In the genomic region with DNA sequence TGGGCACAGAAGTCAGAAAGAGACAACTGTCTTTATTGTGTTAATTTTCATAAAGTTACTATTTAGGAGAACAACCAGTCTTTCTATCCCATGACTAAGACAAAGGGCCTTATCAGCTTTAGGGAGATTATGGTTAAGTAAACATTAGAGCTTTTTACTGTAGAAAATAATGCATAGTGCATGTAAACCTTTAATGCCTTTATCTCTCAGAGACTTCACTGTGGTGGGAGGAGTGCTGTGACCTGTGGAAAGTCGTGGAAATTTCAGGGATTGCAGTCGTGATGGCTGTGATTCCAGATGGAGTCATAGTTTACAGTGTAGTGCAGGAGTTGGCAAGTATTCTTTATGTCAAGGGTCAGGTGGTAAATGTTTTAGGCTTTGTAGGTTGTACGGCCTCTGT, we compare ENCODE assay signal across 23 cellular contexts. TPM values are rescaled to one million over a fixed set of nuclear protein-coding genes. Genes with fewer than 3 reads are reported as not detected.
A peak's percentile ranks its signal among the peaks of the same experiment; 100 is the strongest.
DNase-seq lines count a peak whose midpoint lies in the region; ATAC-seq and TF ChIP-seq lines count a peak whose summit lies in the region.
"Had no signal": no experiment of that assay in that cellular context is flagged by ENCODE, and none has a peak within 500 bp of the region (broad histone marks: within the 10 kb centered on the region; RNA-seq: fewer than 3 reads in every experiment).

No MANE protein-coding gene starts in this region.

- H3K9me3 ChIP-seq in PC-3 (ENCODE audit: low read length) = no peaks in the 10 kb centered on the region
- no peaks in the 10 kb centered on the region for H3K9me3 ChIP-seq in neuronal stem cell (replicated peaks in 1 of 2; ENCODE audit: control insufficient read depth in 2 of 2, insufficient read depth in 1 of 2, low read depth in 1 of 2, low read length in 2 of 2)
- H3K9me3 ChIP-seq: thyroid gland had no signal

- no peaks in the 10 kb centered on the region for H3K27me3 Mint-ChIP-seq in nephron (ENCODE audit: low read depth)
- peaks cover 0 to 1% (median 0%) of the 10 kb centered on the region in 3 donors for H3K27me3 Mint-ChIP-seq in CD14-positive monocyte (ENCODE audit: low read depth in 3 of 3)
- H3K27me3 Mint-ChIP-seq: activated B cell treated with CpG ODN at 0.5 μM for 24 hours; activated CD8-positive, alpha-beta memory T cell treated with anti-CD3 and anti-CD28 coated beads, Interleukin-2, amount 10 ng/mL, durations not matched to agents 7 days and 5 days; naive thymus-derived CD8-positive, alpha-beta T cell had no signal

- no peaks in the 10 kb centered on the region for H3K9me2 ChIP-seq in PC-3 (replicated peaks; ENCODE audit: low read length)

- H3K4me3 Mint-ChIP-seq in nephron (no peak overlapping the region), CD14-positive monocyte (no peak overlapping the region)
- H3K4me3 Mint-ChIP-seq: activated B cell treated with CpG ODN at 0.5 μM for 24 hours; activated CD8-positive, alpha-beta memory T cell treated with anti-CD3 and anti-CD28 coated beads, Interleukin-2, amount 10 ng/mL, durations not matched to agents 7 days and 5 days; H9; naive thymus-derived CD8-positive, alpha-beta T cell had no signal

- no peak overlapping the region for H2BK5ac ChIP-seq in neuronal stem cell (ENCODE audit: low read length)

- H3K79me1 ChIP-seq in neuronal stem cell (ENCODE audit: low read depth, low read length) = no peaks in the 10 kb centered on the region

- H3K27me3 ChIP-seq in PC-3 (ENCODE audit: low read length) = no peaks in the 10 kb centered on the region
- H3K27me3 ChIP-seq in neuronal stem cell (ENCODE audit: control insufficient read depth in 3 of 3, insufficient read depth in 3 of 3, low read depth in 1 of 3, low read length in 3 of 3) = no peaks in the 10 kb centered on the region
- H3K27me3 ChIP-seq: thyroid gland had no signal

- H3K79me2 ChIP-seq in PC-3 (ENCODE audit: low read length) = peaks cover 90% of the 10 kb centered on the region

- no peaks in the 10 kb centered on the region for H3K9me3 Mint-ChIP-seq in nephron
- no peaks in the 10 kb centered on the region for H3K9me3 Mint-ChIP-seq in CD14-positive monocyte
- H3K9me3 Mint-ChIP-seq: activated B cell treated with CpG ODN at 0.5 μM for 24 hours; H9; naive thymus-derived CD8-positive, alpha-beta T cell had no signal

- ATAC-seq in PC-3 = peak; percentile 64
- ATAC-seq: activated CD8-positive, alpha-beta memory T cell treated with anti-CD3 and anti-CD28 coated beads, Interleukin-2, amount 10 ng/mL, durations not matched to agents 7 days and 5 days; left cardiac atrium; naive thymus-derived CD8-positive, alpha-beta T cell had no signal

- H3K4me3 ChIP-seq in AG10803 (ENCODE audit: low read length) (peak overlapping the region; percentile 43; the same call in 1 of the 2 replicates), PC-3 (ENCODE audit: low read length) (no peak overlapping the region), fibroblast of mammary gland (ENCODE audit: control insufficient read depth, low read depth, low read length) (no peak overlapping the region), neuronal stem cell (ENCODE audit: low read length in 2 of 2) (no peak overlapping the region)
- H3K4me3 ChIP-seq: thyroid gland had no signal

- no peak overlapping the region for H3K18ac ChIP-seq in neuronal stem cell (ENCODE audit: low read length)

- H3K36me3 Mint-ChIP-seq in nephron (ENCODE audit: low read depth) (peaks cover 5% of the 10 kb centered on the region), CD14-positive monocyte (peaks cover 0 to 4% of the 10 kb centered on the region in 2 donors)

- peak overlapping the region; percentile 33 for H3K4me2 ChIP-seq in PC-3 (ENCODE audit: low read length)
- no peak overlapping the region for H3K4me2 ChIP-seq in neuronal stem cell (ENCODE audit: insufficient read depth, low read length, poor library complexity, severe bottlenecking)

- BruUV-seq in PC-3 (replicated peaks; lab: Mats Ljungman, UMichigan) = no TSS peak

- no CpG with 5 or more reads among the region's 3 CpGs for WGBS in neuronal stem cell (ENCODE audit: extremely low coverage in 2 of 2, insufficient read length in 2 of 2, insufficient replicate concordance in 1 of 2), 2 donors

- H2BK120ac ChIP-seq in neuronal stem cell (ENCODE audit: low read depth, low read length) = no peak overlapping the region

- H4K91ac ChIP-seq in neuronal stem cell (ENCODE audit: low read depth, low read length, poor library complexity) = no peak overlapping the region

- CTCF ChIA-PET in PC-3 (lab: Charles Lee) = no interaction called here

- peaks cover 23% of the 10 kb centered on the region for H3K4me1 ChIP-seq in PC-3 (ENCODE audit: insufficient read depth, low read length)
- peaks cover 0 to 5% of the 10 kb centered on the region in 2 donors for H3K4me1 ChIP-seq in neuronal stem cell (ENCODE audit: control insufficient read depth in 2 of 2, insufficient read depth in 1 of 2, low read depth in 1 of 2, low read length in 2 of 2)

- H2AFZ ChIP-seq in PC-3 (ENCODE audit: low read length) (no peak overlapping the region), neuronal stem cell (ENCODE audit: low read length) (no peak overlapping the region)

- no peak for DNase-seq in AG10803 (ENCODE audit: low read depth)
- peak; percentile 24 for DNase-seq in PC-3
- peak; percentile 18 for DNase-seq in fibroblast of mammary gland (ENCODE audit: low read depth)
- DNase-seq in DMS153 (lab: John Stamatoyannopoulos, UW) = no peak
- no peak for DNase-seq in activated CD4-positive, CD25-positive, alpha-beta regulatory T cell treated with anti-CD3 and anti-CD28 coated beads, Interleukin-2, amount 50 U/mL, for 72 hours
- no peak for DNase-seq in neuronal stem cell (ENCODE audit: low spot score)
- DNase-seq in CD14-positive monocyte (ENCODE audit: low spot score) = no peak
- DNase-seq: activated B cell treated with CpG ODN at 0.5 μM for 24 hours; activated CD8-positive, alpha-beta memory T cell treated with anti-CD3 and anti-CD28 coated beads, Interleukin-2, amount 10 ng/mL, durations not matched to agents 7 days and 5 days; activated gamma-delta T cell treated with Interleukin-2 at 50 U/mL for 16 hours; anterior cingulate cortex; EL; H9; hypothalamus; left cardiac atrium; MV-4-11; naive thymus-derived CD8-positive, alpha-beta T cell; NCI-H2171 treated with DMSO at 0.1 percent for 48 hours; NCI-H82; retina; stimulated activated CD4-positive, alpha-beta T cell treated with anti-CD3 and anti-CD28 coated beads, Interleukin-1b, Interleukin-23, amount 100 ng/mL, for 48 hours; thyroid gland had no signal

- no peak overlapping the region for H4K8ac ChIP-seq in neuronal stem cell (ENCODE audit: low read depth, low read length)

- H3K27ac Mint-ChIP-seq in nephron (peak overlapping the region; percentile 20 to 47 (median 29)), CD14-positive monocyte (no peak overlapping the region)
- H3K27ac Mint-ChIP-seq: activated B cell treated with CpG ODN at 0.5 μM for 24 hours; activated CD8-positive, alpha-beta memory T cell treated with anti-CD3 and anti-CD28 coated beads, Interleukin-2, amount 10 ng/mL, durations not matched to agents 7 days and 5 days; naive thymus-derived CD8-positive, alpha-beta T cell had no signal

- H3K4me1 Mint-ChIP-seq in nephron (peaks cover 25% of the 10 kb centered on the region), CD14-positive monocyte (no peaks in the 10 kb centered on the region)

- H3K14ac ChIP-seq in neuronal stem cell (ENCODE audit: low read length) = no peak overlapping the region

- H3K23ac ChIP-seq in neuronal stem cell (ENCODE audit: low read depth, low read length, poor library complexity) = no peak overlapping the region

- H2AK5ac ChIP-seq in neuronal stem cell (ENCODE audit: low read depth, low read length) = no peak overlapping the region

- H3K36me3 ChIP-seq in PC-3 (ENCODE audit: low read depth, low read length) = no peaks in the 10 kb centered on the region
- H3K36me3 ChIP-seq in neuronal stem cell (replicated peaks in 1 of 2; ENCODE audit: control insufficient read depth in 2 of 2, insufficient read depth in 2 of 2, low read length in 2 of 2) = no peaks in the 10 kb centered on the region
- H3K36me3 ChIP-seq: thyroid gland had no signal

- no peak overlapping the region for H3K4ac ChIP-seq in neuronal stem cell (ENCODE audit: low read length)

- POLR2A ChIA-PET in PC-3 (lab: Charles Lee; ENCODE audit: unreplicated experiment) = no interaction called here

- no peak overlapping the region for H3K9ac ChIP-seq in PC-3 (ENCODE audit: low read length)
- H3K9ac ChIP-seq in neuronal stem cell (ENCODE audit: low read depth, low read length, poor library complexity) = no peak overlapping the region

- no peak for TF ChIP-seq CTCF in AG10803 (conservative IDR thresholded peaks at IDR 0.05; ENCODE audit: low read length)
- no peak for TF ChIP-seq CTCF in PC-3 (conservative IDR thresholded peaks at IDR 0.05; ENCODE audit: low read depth, low read length)
- no peak for TF ChIP-seq CTCF in fibroblast of mammary gland (conservative IDR thresholded peaks at IDR 0.05; ENCODE audit: control insufficient read depth, insufficient read depth, low read depth, low read length)
- TF ChIP-seq CTCF in nephron (IDR thresholded peaks at IDR 0.05; ENCODE audit: unreplicated experiment in 3 of 3) = no peak
- TF ChIP-seq CTCF in CD14-positive monocyte (IDR thresholded peaks at IDR 0.05) = no peak

- no peak overlapping the region for H2BK15ac ChIP-seq in neuronal stem cell (ENCODE audit: low read length)

- H2BK12ac ChIP-seq in neuronal stem cell (ENCODE audit: low read length) = no peak overlapping the region

- no peaks in the 10 kb centered on the region for H3F3A ChIP-seq in PC-3 (ENCODE audit: low read length, unreplicated experiment)

- intact Hi-C loops in PC-3 (cut with micrococcal nuclease) (no loop called here), CD14-positive monocyte (cut with micrococcal nuclease) (no loop called here)

- H4K20me1 ChIP-seq in PC-3 (ENCODE audit: low read length) = no peaks in the 10 kb centered on the region; the same call in 1 of the 2 replicates

- H3K27ac ChIP-seq in PC-3 (ENCODE audit: low read length) = peak overlapping the region; percentile 8; the same call in 1 of the 2 replicates
- no peak overlapping the region for H3K27ac ChIP-seq in neuronal stem cell (replicated peaks; ENCODE audit: low read length)
- H3K27ac ChIP-seq: thyroid gland had no signal

RNA-seq across cellular contexts. Expression of gene ZNF236, which starts 15.8 kb away (rescaled TPM):
- 7.7 and 8.8 TPM in 2 replicates for total RNA-seq in PC-3 (2014; rRNA removed)
- polyA plus RNA-seq in neuronal stem cell (2013, experiment 1 of 2) = 7.8 TPM
- 7.6 TPM for polyA plus RNA-seq in neuronal stem cell (2013, experiment 2 of 2)
- polyA plus RNA-seq in CD14-positive monocyte = 1 to 10 TPM; 1.7 to 2.4 TPM

Comparison
In these comparisons a context has a peak if more than half of its experiments do, and no peak if none do; other contexts are left out.
1. DNase-seq: peak in PC-3 (single experiment) and fibroblast of mammary gland (single experiment); none in AG10803 (single experiment), DMS153 (single experiment), activated CD4-positive, CD25-positive, alpha-beta regulatory T cell treated with anti-CD3 and anti-CD28 coated beads, Interleukin-2, amount 50 U/mL, for 72 hours (single experiment), neuronal stem cell (single experiment) and CD14-positive monocyte (single experiment).
2. H3K27ac Mint-ChIP-seq: peak in nephron (3 of 3); none in CD14-positive monocyte (0 of 7).